ENCODE assay signal across 8 cellular contexts in the genomic region with DNA sequence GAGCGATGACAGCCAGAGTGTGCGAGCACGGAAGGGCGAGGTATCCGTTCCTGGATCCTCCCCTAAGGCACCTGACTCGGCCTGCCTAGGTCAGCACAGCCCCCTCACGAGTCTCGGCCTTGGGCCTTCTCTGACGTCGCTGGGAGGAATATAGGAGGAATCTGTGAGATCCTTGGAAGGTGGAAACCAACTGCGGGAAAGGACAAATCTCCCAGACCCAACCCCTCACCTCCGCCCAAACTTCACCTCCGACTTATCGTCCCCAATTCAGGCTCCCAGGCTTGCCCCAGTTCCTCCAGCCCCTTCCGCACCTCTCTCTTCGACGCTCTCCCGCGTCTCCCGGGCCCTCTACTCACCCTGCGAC. TPM values are rescaled to one million over a fixed set of nuclear protein-coding genes. Genes with fewer than 3 reads are reported as not detected.
DNase-seq lines count a peak whose midpoint lies in the region; TF ChIP-seq lines count a peak whose summit lies in the region.

No MANE protein-coding gene starts in this region.

- peak overlapping the region; percentile 60 for H3K27ac Mint-ChIP-seq in Caco-2 (ENCODE audit: unreplicated experiment)

- H3K9me3 ChIP-seq in Caco-2: no peaks in the 10 kb centered on the region
- no peaks in the 10 kb centered on the region for H3K9me3 ChIP-seq in HEK293 (ENCODE audit: control insufficient read depth, insufficient read depth, low read depth, low read length)
- H3K9me3 ChIP-seq in SJCRH30 (replicated peaks): no peaks in the 10 kb centered on the region
- no peaks in the 10 kb centered on the region for H3K9me3 ChIP-seq in iPS DF 6.9 (ENCODE audit: control insufficient read depth, insufficient read depth, low read length)

- POLR2A ChIA-PET in Caco-2 (lab: Charles Lee) (interaction anchor here (1.0 kb wide), 1 partner anchor 8 kb away, joined by 3 read pairs; no protein-coding TSS in a partner anchor), HEK293 (lab: Yijun Ruan, JAX) (interaction anchor here (0.6 to 1.2 kb wide), 5 partner anchors 8 to 381 kb away, joined by 3 to 8 read pairs (median 4); partner anchors contain the start of gene CA14)

- no peaks in the 10 kb centered on the region for H3K27me3 ChIP-seq in Caco-2 (replicated peaks; ENCODE audit: control insufficient read depth, insufficient read depth, low read length)
- no peaks in the 10 kb centered on the region for H3K27me3 ChIP-seq in SJCRH30
- no peaks in the 10 kb centered on the region for H3K27me3 ChIP-seq in iPS DF 6.9 (ENCODE audit: control insufficient read depth, insufficient read depth, low read length)

- CTCF ChIA-PET in Caco-2 (lab: Charles Lee) (no interaction called here), HEK293 (lab: Yijun Ruan, JAX) (interaction anchor here (2.4 to 4.8 kb wide), 2 partner anchors 12 to 13 kb away, joined by 13 to 33 read pairs; no protein-coding TSS in a partner anchor)

- H3K4me3 ChIP-seq in Caco-2 (ENCODE audit: low read depth, low read length) (peak overlapping the region; percentile 68), HEK293 (ENCODE audit: low read depth, low read length) (peak overlapping the region; percentile 67), SJCRH30 (peak overlapping the region; percentile 91), iPS DF 6.9 (ENCODE audit: low read length) (peak overlapping the region; percentile 86), skin epidermis (peak overlapping the region; percentile 77 to 99 (median 93))

- DNase-seq in Caco-2: peak in 1 of 2 experiments; percentile 43
- peak in 1 of 2 experiments; percentile 13 for DNase-seq in SJCRH30
- no peak for DNase-seq in iPS DF 6.9 (ENCODE audit: low read depth, low spot score)
- no peak for DNase-seq in iPS-NIHi7 (ENCODE audit: extremely low spot score)
- DNase-seq in cerebellar nuclear complex (lab: John Stamatoyannopoulos, UW): no peak

- no CpG with 5 or more reads among the region's 21 CpGs for WGBS in iPS DF 6.9 (ENCODE audit: insufficient coverage, insufficient read length)

- no peaks in the 10 kb centered on the region for H3K4me1 ChIP-seq in Caco-2
- 0 out of 2 replicates have a peak, but pooled peaks cover 7% of the 10 kb centered on the region for H3K4me1 ChIP-seq in HEK293 (ENCODE audit: control insufficient read depth, insufficient read depth, low read length)
- 0 out of 2 replicates have a peak, but pooled peaks cover 2% of the 10 kb centered on the region for H3K4me1 ChIP-seq in SJCRH30
- peaks cover 2% of the 10 kb centered on the region; the same call in 1 of the 2 replicates for H3K4me1 ChIP-seq in iPS DF 6.9 (ENCODE audit: control insufficient read depth, insufficient read depth, low read length)

- intact Hi-C loops in Caco-2 (cut with micrococcal nuclease; ENCODE audit: unreplicated experiment): loop anchor here (2.0 kb wide), 1 partner anchor 14 kb away; the partner anchor contains the start of gene CIART

- no peaks in the 10 kb centered on the region for H3K27me3 Mint-ChIP-seq in Caco-2 (ENCODE audit: insufficient read depth, unreplicated experiment)

- H3K9me3 Mint-ChIP-seq in Caco-2 (ENCODE audit: unreplicated experiment): no peaks in the 10 kb centered on the region

- no peaks in the 10 kb centered on the region; the same call in 1 of the 2 replicates for H3K36me3 ChIP-seq in Caco-2 (ENCODE audit: control insufficient read depth, insufficient read depth, low read length)
- H3K36me3 ChIP-seq in HEK293 (ENCODE audit: control insufficient read depth in 2 of 2, insufficient read depth in 1 of 2, low read length in 2 of 2): peaks cover 4 to 34% of the 10 kb centered on the region in 2 experiments; a peak in 2 of 3 replicates
- peaks cover 13% of the 10 kb centered on the region for H3K36me3 ChIP-seq in SJCRH30
- H3K36me3 ChIP-seq in iPS DF 6.9 (ENCODE audit: control insufficient read depth, insufficient read depth, low read length): peaks cover 14% of the 10 kb centered on the region

- H3K36me3 Mint-ChIP-seq in Caco-2 (ENCODE audit: insufficient read depth, unreplicated experiment): peaks cover 5% of the 10 kb centered on the region

- no TSS peak for BruUV-seq in Caco-2 (replicated peaks; lab: Mats Ljungman, UMichigan)

- H3K4me1 Mint-ChIP-seq in Caco-2 (ENCODE audit: low read depth, unreplicated experiment): peaks cover 14% of the 10 kb centered on the region

- TF ChIP-seq CTCF in Caco-2 (IDR thresholded peaks at IDR 0.05; ENCODE audit: insufficient read depth in 1 of 2, low read depth in 1 of 2, low read length in 1 of 2, severe bottlenecking in 1 of 2, unreplicated experiment in 1 of 2) (no peak), HEK293 (tag by site-specific recombination; IDR thresholded peaks at IDR 0.05) (no peak)

- H3K27ac ChIP-seq in HEK293 (ENCODE audit: extremely low read depth, low read depth, low read length) (peak overlapping the region; percentile 75), SJCRH30 (peak overlapping the region; percentile 63), angular gyrus (ENCODE audit: low read depth, low read length) (peak overlapping the region; percentile 80), iPS DF 6.9 (ENCODE audit: low read length) (no peak overlapping the region), skin epidermis (peak overlapping the region; percentile 92 to 99 (median 97))

- H3K4me3 Mint-ChIP-seq in Caco-2 (ENCODE audit: unreplicated experiment): peak overlapping the region; percentile 87

TF ChIP-seq in HEK293, 187 proteins besides CTCF, POLR2A, EP300 and RAD21:
- no peak for TF ChIP-seq ZNF175 (tag by site-specific recombination; IDR thresholded peaks at IDR 0.05)
- TF ChIP-seq SP2 (tag by site-specific recombination; IDR thresholded peaks at IDR 0.05): peak; percentile 4
- TF ChIP-seq MEIS1 (CRISPR knock-in tag; IDR thresholded peaks at IDR 0.05; ENCODE audit: borderline replicate concordance): no peak
TF ChIP-seq in HEK293: peak in this region for 1.

RNA-seq across cellular contexts. Expression of gene APH1A, which starts 0.5 kb away (rescaled TPM):
- 93.8 and 96.7 TPM in 2 replicates for total RNA-seq in Caco-2 (2022)
- total RNA-seq in SJCRH30 (2014; rRNA removed; shearing (Covaris generic)): 93.6 and 95.6 TPM in 2 replicates

RNA-seq across cellular contexts. Expression of gene C1orf54, which starts 4.3 kb away (rescaled TPM):
- 0.26 and 0.82 TPM in 2 replicates for total RNA-seq in Caco-2 (2022)
- total RNA-seq in SJCRH30 (2014; rRNA removed; shearing (Covaris generic)): 1.3 and 2.0 TPM in 2 replicates

RNA-seq across cellular contexts. Expression of gene CA14, which starts 10.8 kb away (rescaled TPM):
- not detected in 2 replicates for total RNA-seq in Caco-2 (2022)
- 3.9 and 4.7 TPM in 2 replicates for total RNA-seq in SJCRH30 (2014; rRNA removed; shearing (Covaris generic))

RNA-seq across cellular contexts. Expression of gene CIART, which starts 14.0 kb away (rescaled TPM):
- total RNA-seq in Caco-2 (2022): 2.6 and 3.2 TPM in 2 replicates
- not detected in 2 replicates for total RNA-seq in SJCRH30 (2014; rRNA removed; shearing (Covaris generic))

RNA-seq across cellular contexts. Expression of gene MRPS21, which starts 25.3 kb away (rescaled TPM):
- total RNA-seq in Caco-2 (2022): 16.7 and 17.5 TPM in 2 replicates
- total RNA-seq in SJCRH30 (2014; rRNA removed; shearing (Covaris generic)): 47.8 and 53.0 TPM in 2 replicates
